ENCODE assay signal across 8 cellular contexts in the genomic region with DNA sequence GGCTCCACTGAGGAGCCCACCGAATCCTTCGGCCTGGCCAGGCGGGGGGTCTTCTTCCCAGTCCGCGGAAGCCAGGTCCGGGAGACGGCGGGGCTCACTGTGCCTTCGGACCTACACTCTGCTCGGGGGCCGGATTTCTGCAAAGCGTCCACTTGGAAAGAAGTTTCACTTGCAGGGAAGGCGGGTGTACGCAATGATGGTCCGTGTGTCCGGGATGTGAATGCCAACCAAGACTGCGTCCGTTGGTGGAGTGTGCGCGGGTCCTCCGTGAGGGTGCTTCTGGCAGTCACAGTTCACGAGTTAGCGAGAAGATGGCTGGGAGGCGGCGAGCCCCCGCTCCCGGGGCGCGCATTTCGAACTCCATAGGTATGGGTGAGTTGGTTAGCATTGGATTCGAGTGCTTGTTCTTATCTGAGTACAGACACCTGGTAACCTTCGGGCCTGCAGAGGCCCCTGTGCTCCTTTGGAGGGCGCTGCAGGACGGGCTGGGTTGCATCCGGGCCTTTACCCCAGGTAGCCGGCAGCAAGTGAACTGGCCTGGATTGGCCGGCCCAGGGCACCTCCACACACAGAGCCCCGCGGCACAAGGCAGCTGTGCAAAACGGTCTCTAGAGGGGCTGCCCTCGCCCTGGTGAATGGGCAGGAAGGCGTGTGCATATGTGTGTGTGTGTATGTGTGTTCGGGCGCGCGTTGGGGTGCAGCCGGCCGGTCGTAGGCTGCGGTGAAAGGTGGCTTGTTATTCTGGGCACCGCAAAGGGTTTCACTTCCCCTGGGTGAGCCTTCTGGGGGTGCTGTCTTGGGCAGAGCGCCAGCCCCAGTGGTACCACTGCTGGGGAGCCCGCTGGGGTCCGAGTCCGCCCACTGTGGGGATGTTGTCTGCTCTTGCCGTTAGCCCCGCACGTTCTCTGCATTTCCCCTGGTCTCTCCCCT.
DNase-seq lines count a peak whose midpoint lies in the region; ATAC-seq and TF ChIP-seq lines count a peak whose summit lies in the region.

No MANE protein-coding gene starts in this region.

- H3F3A ChIP-seq in SU-DHL-6 (ENCODE audit: insufficient read depth), result peaks cover 22% of the 10 kb centered on the region

- no peaks in the 10 kb centered on the region for H4K20me1 ChIP-seq in SU-DHL-6 (ENCODE audit: low read depth, low read length)

- peak; percentile 70 for TF ChIP-seq CTCF in SU-DHL-6 (IDR thresholded peaks at IDR 0.05; ENCODE audit: insufficient read depth, low read length, poor library complexity, severe bottlenecking)

- no peaks in the 10 kb centered on the region for H3K9me2 ChIP-seq in SU-DHL-6 (replicated peaks; ENCODE audit: insufficient read depth, low read length)

- peak overlapping the region; percentile 91 for H3K27ac ChIP-seq in SU-DHL-6 (ENCODE audit: low read depth, low read length)

- H3K9me3 ChIP-seq in SU-DHL-6 (ENCODE audit: insufficient read depth, low read length), result no peaks in the 10 kb centered on the region

- H3K79me2 ChIP-seq in SU-DHL-6 (ENCODE audit: insufficient read depth, low read length), result no peaks in the 10 kb centered on the region

- H3K27me3 ChIP-seq in SU-DHL-6 (ENCODE audit: low read length), result no peaks in the 10 kb centered on the region

- peak overlapping the region; percentile 64 for H3K9ac ChIP-seq in SU-DHL-6 (ENCODE audit: low read length)

- H3K4me2 ChIP-seq in SU-DHL-6 (ENCODE audit: low read depth, low read length, poor library complexity, severe bottlenecking), result peak overlapping the region; percentile 59

- H3K4me3 ChIP-seq in SU-DHL-6 (ENCODE audit: insufficient read depth, low read length, poor library complexity, severe bottlenecking), result peak overlapping the region; percentile 51

- peak overlapping the region; percentile 86 for H2AFZ ChIP-seq in SU-DHL-6 (ENCODE audit: low read depth, low read length, severe bottlenecking)

- H3K36me3 ChIP-seq in SU-DHL-6 (ENCODE audit: low read length), result 0 out of 2 replicates have a peak, but pooled peaks cover 2% of the 10 kb centered on the region

- peak; percentile 67 for DNase-seq in astrocyte of the hippocampus (ENCODE audit: low read depth, low spot score)
- DNase-seq in islet precursor cell, result peak; percentile 88
- DNase-seq in stimulated activated CD4-positive, alpha-beta T cell treated with anti-CD3 and anti-CD28 coated beads, Interleukin-4, amount 100 ng/mL, for 1 hour, result peak; percentile 65
- DNase-seq in Ammon's horn (ENCODE audit: low spot score), result no peak
- no peak for DNase-seq in GF-D8 (lab: John Stamatoyannopoulos, UW)

- ATAC-seq in GM18517 (IDR thresholded peaks at IDR 0.05; ENCODE audit: unreplicated experiment) (peak; percentile 73), HG02981 (IDR thresholded peaks at IDR 0.05; ENCODE audit: unreplicated experiment) (peak; percentile 69)

Comparison
In these comparisons a context has a peak if more than half of its experiments do, and no peak if none do; other contexts are left out.
1. DNase-seq: peak in astrocyte of the hippocampus (single experiment), islet precursor cell (single experiment) and stimulated activated CD4-positive, alpha-beta T cell treated with anti-CD3 and anti-CD28 coated beads, Interleukin-4, amount 100 ng/mL, for 1 hour (single experiment); none in Ammon's horn (single experiment) and GF-D8 (single experiment).